Comparison of ENCODE assay signal across 23 cellular contexts in genomic region chr6:155473741-155474140, GRCh38. TPM values are rescaled to one million over a fixed set of nuclear protein-coding genes. Genes with fewer than 3 reads are reported as not detected.
"Had no signal": no experiment of that assay in that cellular context is flagged by ENCODE, and none has a peak within 500 bp of the region (broad histone marks: within the 10 kb centered on the region; RNA-seq: fewer than 3 reads in every experiment).

No MANE protein-coding gene starts in this region.

- DNase-seq: activated CD4-positive, CD25-positive, alpha-beta regulatory T cell treated with anti-CD3 and anti-CD28 coated beads, Interleukin-2, amount 50 U/mL, for 72 hours; activated CD8-positive, alpha-beta memory T cell treated with anti-CD3 and anti-CD28 coated beads for 24 hours; activated CD8-positive, alpha-beta memory T cell treated with anti-CD3 and anti-CD28 coated beads, Interleukin-2, amount 50 U/mL, for 48 hours; activated effector memory CD4-positive, alpha-beta T cell treated with Interleukin-2 at 50 U/mL for 16 hours; activated naive CD4-positive, alpha-beta T cell treated with anti-CD3 and anti-CD28 coated beads, Interleukin-2, amount 10 ng/mL, durations not matched to agents 7 days and 5 days; activated naive CD8-positive, alpha-beta T cell treated with anti-CD3 and anti-CD28 coated beads, Interleukin-2, amount 50 U/mL, for 24 hours; activated T-cell treated with anti-CD3 and anti-CD28 coated beads, Interleukin-2, amount 50 U/mL, for 48 hours; anterior cingulate cortex; effector CD8-positive, alpha-beta T cell; gastrocnemius medialis; heart left ventricle; left lung; stimulated activated CD4-positive, alpha-beta T cell treated with anti-CD3 and anti-CD28 coated beads, Interleukin-15, amount 100 ng/mL, for 24 hours; stimulated activated CD4-positive, alpha-beta T cell treated with anti-CD3 and anti-CD28 coated beads, Interleukin-2, amount 100 ng/mL, for 48 hours; stimulated activated naive CD8-positive, alpha-beta T cell treated with anti-CD3 and anti-CD28 coated beads, Interleukin-15, amount 100 ng/mL, for 72 hours had no signal

- H3K4me1 ChIP-seq: gastrocnemius medialis, heart left ventricle, left lung, right atrium auricular region had no signal

- H3K4me3 ChIP-seq: gastrocnemius medialis, heart left ventricle, left lung, right atrium auricular region, skin epidermis had no signal

- H3K36me3 ChIP-seq: gastrocnemius medialis, heart left ventricle, left lung, right atrium auricular region had no signal

- H3K27me3 ChIP-seq: gastrocnemius medialis, left lung, right atrium auricular region had no signal

- H3K9me3 ChIP-seq: gastrocnemius medialis, right atrium auricular region had no signal

- H3K27ac ChIP-seq: gastrocnemius medialis, heart left ventricle, left lung, right atrium auricular region, skin epidermis had no signal

RNA-seq across cellular contexts. Expression of gene NOX3, which starts 18.1 kb away (rescaled TPM):
- total RNA-seq: cerebellum, esophagus mucosa, gastrocnemius medialis, heart left ventricle, left lung, lung microvascular endothelial cell, omental fat pad, progenitor cell of endocrine pancreas, right atrium auricular region, temporal lobe had no signal
- polyA plus RNA-seq: heart left ventricle had no signal
